ENCODE assay signal across 13 cellular contexts in the genomic region with DNA sequence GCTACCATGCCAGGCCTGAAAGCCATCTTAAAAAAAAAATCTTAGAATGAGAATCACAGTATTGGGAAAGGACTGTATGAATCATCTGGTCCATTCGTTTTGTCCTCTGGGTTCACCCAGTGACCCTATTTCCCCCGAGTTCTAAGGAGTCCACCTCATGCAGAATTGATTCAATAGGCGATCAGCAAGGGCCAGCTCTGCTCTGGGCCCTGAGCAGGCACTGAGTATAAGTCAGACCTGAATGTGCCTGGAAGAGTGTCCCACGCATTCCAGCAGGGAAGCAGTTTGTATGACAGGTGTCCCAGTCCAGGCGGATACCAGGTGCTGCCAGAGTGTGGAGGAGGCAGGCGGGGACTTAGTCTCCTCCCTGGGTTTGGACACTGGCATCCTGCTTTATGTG. TPM values are rescaled to one million over a fixed set of nuclear protein-coding genes. Genes with fewer than 3 reads are reported as not detected.
DNase-seq lines count a peak whose midpoint lies in the region; TF ChIP-seq lines count a peak whose summit lies in the region.
"Had no signal": no experiment of that assay in that cellular context is flagged by ENCODE, and none has a peak within 500 bp of the region (broad histone marks: within the 10 kb centered on the region; RNA-seq: fewer than 3 reads in every experiment).

No MANE protein-coding gene starts in this region.

- H2BK15ac ChIP-seq in mesendoderm (replicated peaks; ENCODE audit: low read depth): no peak overlapping the region

- peaks cover 14% of the 10 kb centered on the region for H3K4me1 ChIP-seq in mesendoderm (ENCODE audit: control insufficient read depth, low read depth, low read length)

- peak overlapping the region in 2 of 3 donors; percentile 74 to 82 for H3K27ac Mint-ChIP-seq in IgD-negative memory B cell
- H3K27ac Mint-ChIP-seq in chondrocyte (ENCODE audit: unreplicated experiment): peak overlapping the region; percentile 92
- H3K27ac Mint-ChIP-seq: activated CD4-positive, alpha-beta T cell treated with anti-CD3 and anti-CD28 coated beads for 36 hours had no signal

- H3K4me3 Mint-ChIP-seq in IgD-negative memory B cell: peak overlapping the region in 3 of 4 donors; percentile 85 to 91 (median 91)
- H3K4me3 Mint-ChIP-seq in chondrocyte (ENCODE audit: unreplicated experiment): peak overlapping the region; percentile 81
- H3K4me3 Mint-ChIP-seq: activated CD4-positive, alpha-beta T cell treated with anti-CD3 and anti-CD28 coated beads for 36 hours had no signal

- no peak for TF ChIP-seq CTCF in chondrocyte (IDR thresholded peaks at IDR 0.05)

- H3K27me3 Mint-ChIP-seq in IgD-negative memory B cell: peaks cover 2% of the 10 kb centered on the region
- H3K27me3 Mint-ChIP-seq in chondrocyte (ENCODE audit: low read depth): no peaks in the 10 kb centered on the region

- H3K4me2 ChIP-seq in mesendoderm (ENCODE audit: low read length): no peak overlapping the region

- no peak overlapping the region for H3K23ac ChIP-seq in mesendoderm (ENCODE audit: low read length)

- no peak overlapping the region for H4K5ac ChIP-seq in mesendoderm (ENCODE audit: low read length)

- H2BK5ac ChIP-seq in mesendoderm (ENCODE audit: low read length): no peak overlapping the region

- no peak overlapping the region for H2BK120ac ChIP-seq in mesendoderm (ENCODE audit: low read depth, low read length)

- H3K56ac ChIP-seq in mesendoderm (ENCODE audit: low read length): no peak overlapping the region

- no peak overlapping the region for H3K4me3 ChIP-seq in mesendoderm (ENCODE audit: low read length)

- no CpG with 5 or more reads among the region's 6 CpGs for WGBS in mesendoderm (ENCODE audit: extremely low coverage, insufficient coverage, low lambda C conversion rate)

- H3K18ac ChIP-seq in mesendoderm (ENCODE audit: low read length): no peak overlapping the region

- no peak overlapping the region for H4K8ac ChIP-seq in mesendoderm (ENCODE audit: low read depth, low read length)

- no peaks in the 10 kb centered on the region for H3K36me3 Mint-ChIP-seq in IgD-negative memory B cell
- H3K36me3 Mint-ChIP-seq in chondrocyte (ENCODE audit: low read depth): no peaks in the 10 kb centered on the region

- H3K4me1 Mint-ChIP-seq in IgD-negative memory B cell (peaks cover 27 to 46% (median 30%) of the 10 kb centered on the region in 3 donors), chondrocyte (ENCODE audit: low read depth) (peaks cover 45% of the 10 kb centered on the region)

- H3K9ac ChIP-seq in mesendoderm (ENCODE audit: low read length): no peak overlapping the region

- H3K79me1 ChIP-seq in mesendoderm (ENCODE audit: low read length): no peaks in the 10 kb centered on the region

- no peak for DNase-seq in chondrocyte (ENCODE audit: low spot score)
- DNase-seq in mesendoderm: no peak
- DNase-seq in stromal cell of bone marrow (ENCODE audit: low read depth): peak; percentile 51
- DNase-seq in stimulated activated naive CD4-positive, alpha-beta T cell (lab: John Stamatoyannopoulos, UW): no peak
- DNase-seq in stimulated activated CD4-positive, alpha-beta T cell treated with anti-CD3 and anti-CD28 coated beads, Interleukin-15, amount 100 ng/mL, for 24 hours: no peak
- DNase-seq in retina: no peak
- DNase-seq in DMS53 (lab: John Stamatoyannopoulos, UW): no peak
- DNase-seq: activated CD4-positive, alpha-beta T cell treated with anti-CD3 and anti-CD28 coated beads for 36 hours; DMS153; NCI-H187 treated with DMSO at 0.1 percent for 48 hours; RPMI8226; stimulated activated CD4-positive, alpha-beta T cell treated with anti-CD3 and anti-CD28 coated beads, Interleukin-4, amount 100 ng/mL, for 4 hours had no signal

- no peaks in the 10 kb centered on the region for H3K27me3 ChIP-seq in mesendoderm (ENCODE audit: insufficient read depth, low read length, poor library complexity)

- H3K27ac ChIP-seq in mesendoderm (ENCODE audit: low read depth, low read length): no peak overlapping the region

- no peaks in the 10 kb centered on the region for H3K9me3 Mint-ChIP-seq in IgD-negative memory B cell
- H3K9me3 Mint-ChIP-seq in chondrocyte (ENCODE audit: low read depth): no peaks in the 10 kb centered on the region

- no peak overlapping the region for H2AK5ac ChIP-seq in mesendoderm (ENCODE audit: low read length)

- H3K36me3 ChIP-seq in mesendoderm (ENCODE audit: control insufficient read depth, insufficient read depth, low read length): no peaks in the 10 kb centered on the region

- peak overlapping the region; percentile 20 for H3K4ac ChIP-seq in mesendoderm (ENCODE audit: low read depth, low read length)

- H3K79me2 ChIP-seq in mesendoderm (ENCODE audit: control insufficient read depth, insufficient read depth, low read length): no peaks in the 10 kb centered on the region

RNA-seq across cellular contexts. Expression of gene HMOX1, which starts 0.9 kb away (rescaled TPM):
- polyA plus RNA-seq in IgD-negative memory B cell: 28.7 TPM
- 1.9 to 9.4 TPM (median 8.8 TPM) in 3 replicates for total RNA-seq in chondrocyte
- 10.1 TPM for polyA plus RNA-seq in mesendoderm (2013, experiment 1 of 2)
- 11.1 TPM for polyA plus RNA-seq in mesendoderm (2013, experiment 2 of 2)

RNA-seq across cellular contexts. Expression of gene MCM5, which starts 19.9 kb away (rescaled TPM):
- 78.2 TPM for polyA plus RNA-seq in IgD-negative memory B cell
- total RNA-seq in chondrocyte: 13.3 to 49.6 TPM (median 14.4 TPM) in 3 replicates
- polyA plus RNA-seq in mesendoderm (2013, experiment 1 of 2): 147 TPM
- polyA plus RNA-seq in mesendoderm (2013, experiment 2 of 2): 148 TPM
